ENCODE assay signal across 1 cellular context in genomic region chr6:27479319-27480182, GRCh38.
TF ChIP-seq lines count a peak whose summit lies in the region.

No MANE protein-coding gene starts in this region.

TF ChIP-seq in H1, 55 proteins besides CTCF, POLR2A, EP300 and RAD21 (continued from another document):
- TF ChIP-seq NANOG (IDR thresholded peaks at IDR 0.05; ENCODE audit: insufficient read depth, low read depth, low read length, poor library complexity, severe bottlenecking) (no peak), EGR1 (IDR thresholded peaks at IDR 0.05; ENCODE audit: borderline replicate concordance, low read depth, low read length) (no peak), SIN3A (conservative IDR thresholded peaks at IDR 0.05 in 1 of 2, IDR thresholded peaks at IDR 0.05 in 1 of 2; ENCODE audit: low read depth in 1 of 2, low read length in 2 of 2) (peak; percentile 29 to 45; a peak in 1 of 4 replicates), JUN (IDR thresholded peaks at IDR 0.05; ENCODE audit: low read depth, low read length) (no peak), TEAD4 (IDR thresholded peaks at IDR 0.05; ENCODE audit: low read depth, low read length) (peak; percentile 57), KDM4A (IDR thresholded peaks at IDR 0.05; ENCODE audit: low read depth, low read length, severe bottlenecking) (peak; percentile 28), ASH2L (IDR thresholded peaks at IDR 0.05; ENCODE audit: low read length) (peak; percentile 99), SAP30 (IDR thresholded peaks at IDR 0.05; ENCODE audit: insufficient read depth, insufficient replicate concordance, low read length) (peak; percentile 28), GABPA (IDR thresholded peaks at IDR 0.05; ENCODE audit: borderline replicate concordance, insufficient read depth, low read length) (0 out of 2 replicates have a peak, but pooled peaks have one; percentile 57), ATF2 (IDR thresholded peaks at IDR 0.05; ENCODE audit: low read length) (peak; percentile 84; the same call in 1 of the 2 replicates), CREB1 (IDR thresholded peaks at IDR 0.05) (peak; percentile 76), CBX8 (IDR thresholded peaks at IDR 0.05; ENCODE audit: borderline replicate concordance, low read depth, low read length) (no peak), MAFK (IDR thresholded peaks at IDR 0.05; ENCODE audit: low read depth, low read length) (peak; percentile 73; the same call in 1 of the 2 replicates), SP4 (IDR thresholded peaks at IDR 0.05; ENCODE audit: low read length) (peak; percentile 62; the same call in 1 of the 2 replicates)
